8 cellular contexts compared by ENCODE assay signal in the genomic region with DNA sequence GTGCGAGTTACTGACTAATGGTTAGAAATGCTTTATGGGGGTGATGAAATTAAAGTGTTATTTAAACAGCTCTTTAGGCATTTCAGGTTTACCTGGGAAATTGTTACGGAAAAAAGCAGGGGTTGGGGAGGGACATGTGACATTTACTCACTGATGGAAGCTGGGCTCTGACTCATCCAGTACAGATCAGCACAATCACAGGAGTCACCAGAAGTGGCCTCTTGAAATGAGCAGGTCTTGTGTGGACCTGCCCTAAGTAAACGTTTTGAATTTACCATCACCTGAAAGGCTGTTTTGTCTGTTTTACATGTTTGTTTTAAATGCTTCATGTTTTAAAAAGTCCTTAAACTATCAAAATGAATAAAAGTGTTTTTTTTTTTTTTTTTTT. TPM values are rescaled to one million over a fixed set of nuclear protein-coding genes. Genes with fewer than 3 reads are reported as not detected.
DNase-seq lines count a peak whose midpoint lies in the region; ATAC-seq and TF ChIP-seq lines count a peak whose summit lies in the region.

No MANE protein-coding gene starts in this region.

- peaks cover 35% of the 10 kb centered on the region for H3K79me2 ChIP-seq in PC-9 (ENCODE audit: low read depth)

- no peak for DNase-seq in activated naive CD4-positive, alpha-beta T cell treated with anti-CD3 and anti-CD28 coated beads, Interleukin-2, amount 10 ng/mL, durations not matched to agents 7 days and 5 days
- DNase-seq in activated naive CD4-positive, alpha-beta T cell treated with Interleukin-2 at 50 U/mL for 16 hours = no peak
- peak; percentile 34 to 66 for DNase-seq in PC-9
- DNase-seq in stimulated activated CD4-positive, alpha-beta T cell treated with anti-CD3 and anti-CD28 coated beads, Interleukin-1b, Interleukin-23, amount 100 ng/mL, for 48 hours = peak; percentile 28
- no peak for DNase-seq in cerebellum (ENCODE audit: low spot score)

- H3K4me1 Mint-ChIP-seq in activated naive CD4-positive, alpha-beta T cell treated with anti-CD3 and anti-CD28 coated beads, Interleukin-2, amount 10 ng/mL, durations not matched to agents 7 days and 5 days = peaks cover 68% of the 10 kb centered on the region

- ATAC-seq in HG02852 (IDR thresholded peaks at IDR 0.05; ENCODE audit: unreplicated experiment) (no peak), GM21381 (IDR thresholded peaks at IDR 0.05; ENCODE audit: unreplicated experiment) (no peak)

- 38 to 61% methylated on average over 3 of the region's 3 CpGs for WGBS in esophagus, 2 donors

- H3K4me1 ChIP-seq in PC-9 (replicated peaks; ENCODE audit: insufficient read depth) (no peaks in the 10 kb centered on the region), esophagus (ENCODE audit: control insufficient read depth in 2 of 2, insufficient read depth in 2 of 2, low read length in 1 of 2) (peaks cover 15 to 18% of the 10 kb centered on the region in 2 donors)

- no peaks in the 10 kb centered on the region for H3F3A ChIP-seq in PC-9 (ENCODE audit: insufficient read depth, low read depth)

- H3K36me3 ChIP-seq in PC-9 (ENCODE audit: low read depth) (no peaks in the 10 kb centered on the region), esophagus (ENCODE audit: control insufficient read depth in 2 of 2, insufficient read depth in 2 of 2, low read length in 1 of 2) (peaks cover 0 to 5% of the 10 kb centered on the region in 2 donors)

- intact Hi-C loops in PC-9 (cut with micrococcal nuclease; ENCODE audit: unreplicated experiment) = no loop called here

- CTCF ChIA-PET in activated naive CD4-positive, alpha-beta T cell treated with anti-CD3 and anti-CD28 coated beads, Interleukin-2, amount 10 ng/mL, durations not matched to agents 7 days and 5 days (lab: Charles Lee) = interaction anchor here (1.0 to 5.7 kb wide), 3 partner anchors 10 to 44 kb away, joined by 3 to 34 read pairs (median 8); a partner anchor contains a TSS
- CTCF ChIA-PET in PC-9 (lab: Charles Lee) = interaction anchor here (0.6 kb wide), 1 partner anchor 28 kb away, joined by 3 read pairs; a partner anchor contains a TSS

- H3K9me2 ChIP-seq in PC-9 (ENCODE audit: insufficient read depth) = no peaks in the 10 kb centered on the region

- H3K27me3 ChIP-seq in PC-9 (ENCODE audit: insufficient read depth, low read depth) (no peaks in the 10 kb centered on the region), esophagus (ENCODE audit: control insufficient read depth in 1 of 2, insufficient read depth in 2 of 2, low read length in 2 of 2) (no peaks in the 10 kb centered on the region)

- H3K9me3 ChIP-seq in PC-9 (ENCODE audit: insufficient read depth, low read depth) = no peaks in the 10 kb centered on the region
- H3K9me3 ChIP-seq in esophagus (ENCODE audit: control insufficient read depth in 2 of 2, insufficient read depth in 1 of 2, low read depth in 1 of 2, low read length in 1 of 2) = no peaks in the 10 kb centered on the region

- H4K20me1 ChIP-seq in PC-9 (ENCODE audit: insufficient read depth) = no peaks in the 10 kb centered on the region

- peak overlapping the region; percentile 56; the same call in 1 of the 2 replicates for H3K4me3 ChIP-seq in PC-9
- peak overlapping the region in 1 of 2 donors; percentile 2 for H3K4me3 ChIP-seq in esophagus (ENCODE audit: low read depth in 1 of 2, low read length in 2 of 2)

- POLR2A ChIA-PET in PC-9 (lab: Charles Lee; ENCODE audit: unreplicated experiment) = interaction anchor here (0.6 to 1.4 kb wide), 4 partner anchors 27 to 1907 kb away, joined by 3 to 5 read pairs (median 4); a partner anchor contains a TSS

- no peak for TF ChIP-seq CTCF in PC-9 (conservative IDR thresholded peaks at IDR 0.05)

- H3K27ac Mint-ChIP-seq in activated naive CD4-positive, alpha-beta T cell treated with anti-CD3 and anti-CD28 coated beads, Interleukin-2, amount 10 ng/mL, durations not matched to agents 7 days and 5 days = no peak overlapping the region

- H2AFZ ChIP-seq in PC-9 = no peak overlapping the region

- peak overlapping the region; percentile 86 for H3K4me3 Mint-ChIP-seq in activated naive CD4-positive, alpha-beta T cell treated with anti-CD3 and anti-CD28 coated beads, Interleukin-2, amount 10 ng/mL, durations not matched to agents 7 days and 5 days

- H3K36me3 Mint-ChIP-seq in activated naive CD4-positive, alpha-beta T cell treated with anti-CD3 and anti-CD28 coated beads, Interleukin-2, amount 10 ng/mL, durations not matched to agents 7 days and 5 days = peaks cover 30% of the 10 kb centered on the region

- H3K27me3 Mint-ChIP-seq in activated naive CD4-positive, alpha-beta T cell treated with anti-CD3 and anti-CD28 coated beads, Interleukin-2, amount 10 ng/mL, durations not matched to agents 7 days and 5 days = peaks cover 16% of the 10 kb centered on the region

- H3K4me2 ChIP-seq in PC-9 = peak overlapping the region; percentile 71

- BruUV-seq in PC-9 (replicated peaks; lab: Mats Ljungman, UMichigan) = no TSS peak

- H3K27ac ChIP-seq in PC-9 = peak overlapping the region; percentile 44; the same call in 1 of the 2 replicates
- peak overlapping the region; percentile 20 to 79 for H3K27ac ChIP-seq in esophagus (ENCODE audit: low read depth in 2 of 2, low read length in 1 of 2)

- no peaks in the 10 kb centered on the region for H3K9me3 Mint-ChIP-seq in activated naive CD4-positive, alpha-beta T cell treated with anti-CD3 and anti-CD28 coated beads, Interleukin-2, amount 10 ng/mL, durations not matched to agents 7 days and 5 days

RNA-seq across cellular contexts. Expression of a gene that starts 2.3 kb away (rescaled TPM):
- total RNA-seq in PC-9 (2021) (69.0 and 78.0 TPM in 2 replicates), cerebellum (36.2 TPM)
- 10 to 100 TPM; 41.8 to 80.3 TPM for polyA plus RNA-seq in esophagus

RNA-seq across cellular contexts. Expression of a gene that starts 27.8 kb away (rescaled TPM):
- total RNA-seq in PC-9 (2021) (2.8 and 3.5 TPM in 2 replicates), cerebellum (0.82 TPM)
- 1 to 10 TPM; 3.7 to 6.3 TPM for polyA plus RNA-seq in esophagus

Comparison
In these comparisons a context has a peak if more than half of its experiments do, and no peak if none do; other contexts are left out.
1. DNase-seq: peak in PC-9 (2 of 2) and stimulated activated CD4-positive, alpha-beta T cell treated with anti-CD3 and anti-CD28 coated beads, Interleukin-1b, Interleukin-23, amount 100 ng/mL, for 48 hours (single experiment); none in activated naive CD4-positive, alpha-beta T cell treated with anti-CD3 and anti-CD28 coated beads, Interleukin-2, amount 10 ng/mL, durations not matched to agents 7 days and 5 days (single experiment), activated naive CD4-positive, alpha-beta T cell treated with Interleukin-2 at 50 U/mL for 16 hours (single experiment) and cerebellum (single experiment).